ENCODE assay signal across 16 cellular contexts in the genomic region with DNA sequence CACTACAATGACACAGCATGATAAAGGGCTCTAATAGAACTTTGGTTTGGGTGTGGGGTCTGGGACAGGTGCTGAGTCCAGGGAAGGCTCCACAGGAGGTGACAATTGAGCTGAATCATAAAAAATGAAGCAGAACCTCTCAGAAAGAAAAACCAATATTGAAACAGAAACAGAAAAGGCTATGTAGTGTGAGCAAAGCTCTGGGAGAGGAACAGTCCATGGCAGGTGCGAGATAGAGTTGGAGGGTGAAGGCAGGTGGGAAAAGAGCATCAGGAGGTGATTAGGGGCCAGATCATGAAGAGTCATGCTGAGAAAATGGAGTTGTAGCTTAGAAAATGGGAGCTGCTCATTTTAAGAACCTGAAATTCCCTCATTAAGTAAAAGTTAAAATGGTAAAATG.
DNase-seq lines count a peak whose midpoint lies in the region; ATAC-seq, FAIRE-seq and TF ChIP-seq lines count a peak whose summit lies in the region.
"Had no signal": no experiment of that assay in that cellular context is flagged by ENCODE, and none has a peak within 500 bp of the region (broad histone marks: within the 10 kb centered on the region; RNA-seq: fewer than 3 reads in every experiment).

No MANE protein-coding gene starts in this region.

- no peaks in the 10 kb centered on the region for H3K9me3 ChIP-seq in body of pancreas
- H3K9me3 ChIP-seq in vagina: no peaks in the 10 kb centered on the region
- H3K9me3 ChIP-seq: SJCRH30 had no signal

- WGBS in body of pancreas, 2 donors: 32 to 58% methylated on average over 1 of the region's 1 CpG

- H3K36me3 ChIP-seq in body of pancreas (replicated peaks in 1 of 2; ENCODE audit: insufficient read depth in 1 of 2, low read depth in 2 of 2) (no peaks in the 10 kb centered on the region), vagina (no peaks in the 10 kb centered on the region)
- H3K36me3 ChIP-seq: SJCRH30 had no signal

- H3K27me3 ChIP-seq in body of pancreas (no peaks in the 10 kb centered on the region), vagina (no peaks in the 10 kb centered on the region)
- H3K27me3 ChIP-seq: SJCRH30 had no signal

- DNase-seq in GM19239 (ENCODE audit: insufficient read length, low spot score): no peak
- peak; percentile 79 for DNase-seq in NCI-H1092 treated with DMSO at 0.1 percent for 48 hours (lab: John Stamatoyannopoulos, UW)
- DNase-seq in body of pancreas: peak; percentile 36 to 74 (median 63)
- no peak for DNase-seq in central memory CD4-positive, alpha-beta T cell
- no peak for DNase-seq in urothelium cell line (ENCODE audit: low spot score)
- no peak for DNase-seq in NCI-H2227 treated with DMSO at 0.1 percent for 48 hours (lab: John Stamatoyannopoulos, UW)
- no peak for DNase-seq in vagina (ENCODE audit: extremely low spot score in 2 of 2)
- DNase-seq: activated T-cell treated with anti-CD3 and anti-CD28 coated beads for 4 hours; CD4-positive, alpha-beta memory T cell; GM23248; mammary epithelial cell; NCI-H1694; SJCRH30; stimulated activated naive CD4-positive, alpha-beta T cell had no signal

- FAIRE-seq in GM19239 (lab: Jason Lieb, UNC): peak; percentile 71
- FAIRE-seq in urothelium cell line (lab: Jason Lieb, UNC): no peak

- intact Hi-C loops in body of pancreas (cut with DNase I) (no loop called here), vagina (cut with DNase I) (no loop called here)

- TF ChIP-seq POLR2A in body of pancreas (IDR thresholded peaks at IDR 0.05): no peak
- TF ChIP-seq POLR2A in vagina (IDR thresholded peaks at IDR 0.05): no peak

- H3K27ac ChIP-seq in body of pancreas: peak overlapping the region; percentile 43 to 79 (median 60)
- no peak overlapping the region for H3K27ac ChIP-seq in vagina
- H3K27ac ChIP-seq: GM23248, SJCRH30, VCaP had no signal

- H3K4me1 ChIP-seq in body of pancreas (peaks cover 22% of the 10 kb centered on the region), vagina (no peaks in the 10 kb centered on the region)
- H3K4me1 ChIP-seq: SJCRH30 had no signal

- peak; percentile 68 for ATAC-seq in HG02798 (IDR thresholded peaks at IDR 0.05; ENCODE audit: poor library complexity, unreplicated experiment)
- ATAC-seq in body of pancreas: peak; percentile 84

- H3K4me3 ChIP-seq in body of pancreas (no peak overlapping the region), vagina (no peak overlapping the region)
- H3K4me3 ChIP-seq: GM23248, SJCRH30 had no signal

- TF ChIP-seq CTCF in body of pancreas (IDR thresholded peaks at IDR 0.05): no peak
- no peak for TF ChIP-seq CTCF in vagina (IDR thresholded peaks at IDR 0.05)

Comparison
In these comparisons a context has a peak if more than half of its experiments do, and no peak if none do; other contexts are left out.
1. DNase-seq: peak in NCI-H1092 treated with DMSO at 0.1 percent for 48 hours (single experiment) and body of pancreas (4 of 4); none in GM19239 (single experiment), central memory CD4-positive, alpha-beta T cell (single experiment), urothelium cell line (single experiment), NCI-H2227 treated with DMSO at 0.1 percent for 48 hours (single experiment) and vagina (0 of 2).